Comparison of ENCODE assay signal across 1 cellular context in the genomic region with DNA sequence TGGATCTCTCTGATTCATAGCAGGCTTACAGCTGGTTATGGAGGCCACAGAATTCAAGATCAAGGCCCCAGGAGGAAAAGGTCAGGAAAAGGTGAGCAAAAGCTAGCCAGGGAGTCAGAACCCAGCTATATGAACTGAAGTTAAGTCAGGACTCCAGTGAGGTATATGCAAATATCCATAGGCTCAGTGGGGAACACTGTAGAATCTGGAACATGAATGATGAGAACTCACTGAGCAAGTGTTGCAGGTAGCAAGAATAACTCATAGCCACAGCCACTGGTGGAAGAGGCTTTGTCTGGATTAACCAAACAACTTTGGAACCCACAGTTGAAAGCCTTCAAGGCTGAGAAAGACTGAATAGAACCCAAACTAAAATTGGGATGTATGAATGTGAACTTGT.
TF ChIP-seq lines count a peak whose summit lies in the region.

No MANE protein-coding gene starts in this region.

TF ChIP-seq in HepG2, 621 proteins besides CTCF, POLR2A, EP300 and RAD21:
- TF ChIP-seq RARA (CRISPR knock-in tag; IDR thresholded peaks at IDR 0.05) (peak; percentile 51), ZNF766 (CRISPR knock-in tag; IDR thresholded peaks at IDR 0.05; ENCODE audit: borderline replicate concordance) (no peak), ZFP37 (CRISPR knock-in tag; IDR thresholded peaks at IDR 0.05; ENCODE audit: borderline replicate concordance) (no peak), PHB2 (IDR thresholded peaks at IDR 0.05; ENCODE audit: partially characterized antibody) (no peak), POGZ (CRISPR knock-in tag; IDR thresholded peaks at IDR 0.05) (0 out of 2 replicates have a peak, but pooled peaks have one; percentile 2)
